ENCODE assay signal across 1 cellular context in the genomic region with DNA sequence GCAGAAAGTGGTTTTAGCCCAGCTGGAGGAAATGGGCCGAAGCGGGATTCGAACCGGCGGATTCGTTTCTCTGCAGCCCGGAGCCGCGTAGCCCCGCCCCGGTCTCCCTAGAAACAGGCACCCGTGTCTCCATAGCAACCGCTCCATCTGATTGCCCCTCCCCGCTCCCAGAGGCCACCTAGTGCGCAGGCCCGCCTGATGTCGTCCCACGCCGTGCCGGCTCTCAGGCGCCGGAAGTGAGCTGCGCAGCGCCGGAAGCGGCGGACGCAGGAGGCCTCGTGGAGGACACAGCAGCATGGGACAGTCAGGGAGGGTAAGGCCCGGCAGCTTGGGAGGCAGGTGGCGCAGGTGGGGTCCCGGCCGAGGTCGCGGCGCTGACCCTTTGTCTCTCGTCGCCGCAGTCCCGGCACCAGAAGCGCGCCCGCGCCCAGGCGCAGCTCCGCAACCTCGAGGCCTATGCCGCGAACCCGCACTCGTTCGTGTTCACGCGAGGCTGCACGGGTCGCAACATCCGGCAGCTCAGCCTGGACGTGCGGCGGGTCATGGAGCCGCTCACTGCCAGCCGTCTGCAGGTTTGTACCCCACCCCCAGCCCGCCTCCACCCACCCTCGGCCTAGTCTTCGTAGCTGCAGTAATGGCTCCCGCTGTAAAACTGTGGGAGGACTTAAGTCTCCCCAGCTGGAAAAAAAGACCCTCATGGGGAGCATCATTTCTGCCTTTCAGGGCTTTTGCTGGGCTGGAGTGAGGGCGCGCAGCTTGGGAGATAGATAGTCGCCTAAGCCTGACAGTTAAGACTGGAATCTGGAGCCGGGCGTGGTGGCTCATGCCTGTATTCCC.
TF ChIP-seq lines count a peak whose summit lies in the region.

TSS of gene PPAN (plus strand) at position 263 of the 837 bp plus-strand sequence. CDS start at position 296, 33 bp downstream.

TF ChIP-seq in WTC11, 78 proteins besides CTCF, POLR2A, EP300 and RAD21 (continued from another document and continues in another):
- peak; percentile 90; the same call in 1 of the 2 replicates for TF ChIP-seq JUN (CRISPR knock-in tag; IDR thresholded peaks at IDR 0.05)
- no peak for TF ChIP-seq PRDM15 (CRISPR knock-in tag; IDR thresholded peaks at IDR 0.05)
- no peak for TF ChIP-seq ZNF396 (CRISPR knock-in tag; IDR thresholded peaks at IDR 0.05; ENCODE audit: borderline replicate concordance)
- TF ChIP-seq ZNF219 (CRISPR knock-in tag; IDR thresholded peaks at IDR 0.05; ENCODE audit: borderline replicate concordance): 0 out of 2 replicates have a peak, but pooled peaks have one; percentile 69
- TF ChIP-seq FOXP4 (CRISPR knock-in tag; IDR thresholded peaks at IDR 0.05): peak; percentile 75
- no peak for TF ChIP-seq KAT7 (CRISPR knock-in tag; IDR thresholded peaks at IDR 0.05; ENCODE audit: borderline replicate concordance)
- no peak for TF ChIP-seq ZNF138 (CRISPR knock-in tag; conservative IDR thresholded peaks at IDR 0.05)
- TF ChIP-seq GTF2I (CRISPR knock-in tag; conservative IDR thresholded peaks at IDR 0.05): no peak
- no peak for TF ChIP-seq CDX4 (CRISPR knock-in tag; IDR thresholded peaks at IDR 0.05; ENCODE audit: borderline replicate concordance)
- TF ChIP-seq SMAD4 (CRISPR knock-in tag; IDR thresholded peaks at IDR 0.05): no peak
- TF ChIP-seq IRF2 (CRISPR knock-in tag; IDR thresholded peaks at IDR 0.05; ENCODE audit: borderline replicate concordance, low read depth): no peak
- TF ChIP-seq, protein P1, sequence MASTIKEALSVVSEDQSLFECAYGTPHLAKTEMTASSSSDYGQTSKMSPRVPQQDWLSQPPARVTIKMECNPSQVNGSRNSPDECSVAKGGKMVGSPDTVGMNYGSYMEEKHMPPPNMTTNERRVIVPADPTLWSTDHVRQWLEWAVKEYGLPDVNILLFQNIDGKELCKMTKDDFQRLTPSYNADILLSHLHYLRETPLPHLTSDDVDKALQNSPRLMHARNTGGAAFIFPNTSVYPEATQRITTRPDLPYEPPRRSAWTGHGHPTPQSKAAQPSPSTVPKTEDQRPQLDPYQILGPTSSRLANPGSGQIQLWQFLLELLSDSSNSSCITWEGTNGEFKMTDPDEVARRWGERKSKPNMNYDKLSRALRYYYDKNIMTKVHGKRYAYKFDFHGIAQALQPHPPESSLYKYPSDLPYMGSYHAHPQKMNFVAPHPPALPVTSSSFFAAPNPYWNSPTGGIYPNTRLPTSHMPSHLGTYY (CRISPR knock-in tag; IDR thresholded peaks at IDR 0.05): no peak
- no peak for TF ChIP-seq JAZF1 (CRISPR knock-in tag; IDR thresholded peaks at IDR 0.05)
- no peak; the same call in 1 of the 2 replicates for TF ChIP-seq PREB (CRISPR knock-in tag; IDR thresholded peaks at IDR 0.05; ENCODE audit: borderline replicate concordance)
- TF ChIP-seq, protein P2, sequence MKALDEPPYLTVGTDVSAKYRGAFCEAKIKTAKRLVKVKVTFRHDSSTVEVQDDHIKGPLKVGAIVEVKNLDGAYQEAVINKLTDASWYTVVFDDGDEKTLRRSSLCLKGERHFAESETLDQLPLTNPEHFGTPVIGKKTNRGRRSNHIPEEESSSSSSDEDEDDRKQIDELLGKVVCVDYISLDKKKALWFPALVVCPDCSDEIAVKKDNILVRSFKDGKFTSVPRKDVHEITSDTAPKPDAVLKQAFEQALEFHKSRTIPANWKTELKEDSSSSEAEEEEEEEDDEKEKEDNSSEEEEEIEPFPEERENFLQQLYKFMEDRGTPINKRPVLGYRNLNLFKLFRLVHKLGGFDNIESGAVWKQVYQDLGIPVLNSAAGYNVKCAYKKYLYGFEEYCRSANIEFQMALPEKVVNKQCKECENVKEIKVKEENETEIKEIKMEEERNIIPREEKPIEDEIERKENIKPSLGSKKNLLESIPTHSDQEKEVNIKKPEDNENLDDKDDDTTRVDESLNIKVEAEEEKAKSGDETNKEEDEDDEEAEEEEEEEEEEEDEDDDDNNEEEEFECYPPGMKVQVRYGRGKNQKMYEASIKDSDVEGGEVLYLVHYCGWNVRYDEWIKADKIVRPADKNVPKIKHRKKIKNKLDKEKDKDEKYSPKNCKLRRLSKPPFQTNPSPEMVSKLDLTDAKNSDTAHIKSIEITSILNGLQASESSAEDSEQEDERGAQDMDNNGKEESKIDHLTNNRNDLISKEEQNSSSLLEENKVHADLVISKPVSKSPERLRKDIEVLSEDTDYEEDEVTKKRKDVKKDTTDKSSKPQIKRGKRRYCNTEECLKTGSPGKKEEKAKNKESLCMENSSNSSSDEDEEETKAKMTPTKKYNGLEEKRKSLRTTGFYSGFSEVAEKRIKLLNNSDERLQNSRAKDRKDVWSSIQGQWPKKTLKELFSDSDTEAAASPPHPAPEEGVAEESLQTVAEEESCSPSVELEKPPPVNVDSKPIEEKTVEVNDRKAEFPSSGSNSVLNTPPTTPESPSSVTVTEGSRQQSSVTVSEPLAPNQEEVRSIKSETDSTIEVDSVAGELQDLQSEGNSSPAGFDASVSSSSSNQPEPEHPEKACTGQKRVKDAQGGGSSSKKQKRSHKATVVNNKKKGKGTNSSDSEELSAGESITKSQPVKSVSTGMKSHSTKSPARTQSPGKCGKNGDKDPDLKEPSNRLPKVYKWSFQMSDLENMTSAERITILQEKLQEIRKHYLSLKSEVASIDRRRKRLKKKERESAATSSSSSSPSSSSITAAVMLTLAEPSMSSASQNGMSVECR (CRISPR knock-in tag; IDR thresholded peaks at IDR 0.05; ENCODE audit: borderline replicate concordance): peak; percentile 95
- TF ChIP-seq NFATC4 (CRISPR knock-in tag; IDR thresholded peaks at IDR 0.05): no peak
- TF ChIP-seq, protein P3, sequence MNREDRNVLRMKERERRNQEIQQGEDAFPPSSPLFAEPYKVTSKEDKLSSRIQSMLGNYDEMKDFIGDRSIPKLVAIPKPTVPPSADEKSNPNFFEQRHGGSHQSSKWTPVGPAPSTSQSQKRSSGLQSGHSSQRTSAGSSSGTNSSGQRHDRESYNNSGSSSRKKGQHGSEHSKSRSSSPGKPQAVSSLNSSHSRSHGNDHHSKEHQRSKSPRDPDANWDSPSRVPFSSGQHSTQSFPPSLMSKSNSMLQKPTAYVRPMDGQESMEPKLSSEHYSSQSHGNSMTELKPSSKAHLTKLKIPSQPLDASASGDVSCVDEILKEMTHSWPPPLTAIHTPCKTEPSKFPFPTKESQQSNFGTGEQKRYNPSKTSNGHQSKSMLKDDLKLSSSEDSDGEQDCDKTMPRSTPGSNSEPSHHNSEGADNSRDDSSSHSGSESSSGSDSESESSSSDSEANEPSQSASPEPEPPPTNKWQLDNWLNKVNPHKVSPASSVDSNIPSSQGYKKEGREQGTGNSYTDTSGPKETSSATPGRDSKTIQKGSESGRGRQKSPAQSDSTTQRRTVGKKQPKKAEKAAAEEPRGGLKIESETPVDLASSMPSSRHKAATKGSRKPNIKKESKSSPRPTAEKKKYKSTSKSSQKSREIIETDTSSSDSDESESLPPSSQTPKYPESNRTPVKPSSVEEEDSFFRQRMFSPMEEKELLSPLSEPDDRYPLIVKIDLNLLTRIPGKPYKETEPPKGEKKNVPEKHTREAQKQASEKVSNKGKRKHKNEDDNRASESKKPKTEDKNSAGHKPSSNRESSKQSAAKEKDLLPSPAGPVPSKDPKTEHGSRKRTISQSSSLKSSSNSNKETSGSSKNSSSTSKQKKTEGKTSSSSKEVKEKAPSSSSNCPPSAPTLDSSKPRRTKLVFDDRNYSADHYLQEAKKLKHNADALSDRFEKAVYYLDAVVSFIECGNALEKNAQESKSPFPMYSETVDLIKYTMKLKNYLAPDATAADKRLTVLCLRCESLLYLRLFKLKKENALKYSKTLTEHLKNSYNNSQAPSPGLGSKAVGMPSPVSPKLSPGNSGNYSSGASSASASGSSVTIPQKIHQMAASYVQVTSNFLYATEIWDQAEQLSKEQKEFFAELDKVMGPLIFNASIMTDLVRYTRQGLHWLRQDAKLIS (CRISPR knock-in tag; IDR thresholded peaks at IDR 0.05; ENCODE audit: borderline replicate concordance): no peak
- TF ChIP-seq, protein P4, sequence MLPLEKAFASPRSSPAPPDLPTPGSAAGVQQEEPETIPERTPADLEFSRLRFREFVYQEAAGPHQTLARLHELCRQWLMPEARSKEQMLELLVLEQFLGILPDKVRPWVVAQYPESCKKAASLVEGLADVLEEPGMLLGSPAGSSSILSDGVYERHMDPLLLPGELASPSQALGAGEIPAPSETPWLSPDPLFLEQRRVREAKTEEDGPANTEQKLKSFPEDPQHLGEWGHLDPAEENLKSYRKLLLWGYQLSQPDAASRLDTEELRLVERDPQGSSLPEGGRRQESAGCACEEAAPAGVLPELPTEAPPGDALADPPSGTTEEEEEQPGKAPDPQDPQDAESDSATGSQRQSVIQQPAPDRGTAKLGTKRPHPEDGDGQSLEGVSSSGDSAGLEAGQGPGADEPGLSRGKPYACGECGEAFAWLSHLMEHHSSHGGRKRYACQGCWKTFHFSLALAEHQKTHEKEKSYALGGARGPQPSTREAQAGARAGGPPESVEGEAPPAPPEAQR (CRISPR knock-in tag; IDR thresholded peaks at IDR 0.05): no peak
- peak; percentile 82; the same call in 1 of the 2 replicates for TF ChIP-seq ESRRA (CRISPR knock-in tag; IDR thresholded peaks at IDR 0.05; ENCODE audit: borderline replicate concordance)
- no peak for TF ChIP-seq FOXJ3 (CRISPR knock-in tag; IDR thresholded peaks at IDR 0.05; ENCODE audit: borderline replicate concordance)
- peak; percentile 88 for TF ChIP-seq SP1 (CRISPR knock-in tag; conservative IDR thresholded peaks at IDR 0.05)
- TF ChIP-seq, protein P5, sequence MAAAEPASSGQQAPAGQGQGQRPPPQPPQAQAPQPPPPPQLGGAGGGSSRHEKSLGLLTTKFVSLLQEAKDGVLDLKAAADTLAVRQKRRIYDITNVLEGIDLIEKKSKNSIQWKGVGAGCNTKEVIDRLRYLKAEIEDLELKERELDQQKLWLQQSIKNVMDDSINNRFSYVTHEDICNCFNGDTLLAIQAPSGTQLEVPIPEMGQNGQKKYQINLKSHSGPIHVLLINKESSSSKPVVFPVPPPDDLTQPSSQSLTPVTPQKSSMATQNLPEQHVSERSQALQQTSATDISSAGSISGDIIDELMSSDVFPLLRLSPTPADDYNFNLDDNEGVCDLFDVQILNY (CRISPR knock-in tag; IDR thresholded peaks at IDR 0.05): no peak
- TF ChIP-seq CREB1 (CRISPR knock-in tag; IDR thresholded peaks at IDR 0.05): no peak
- no peak for TF ChIP-seq ZNF512 (CRISPR knock-in tag; IDR thresholded peaks at IDR 0.05; ENCODE audit: borderline replicate concordance)
- no peak for TF ChIP-seq ZNF317 (CRISPR knock-in tag; IDR thresholded peaks at IDR 0.05; ENCODE audit: borderline replicate concordance, low read depth)
- TF ChIP-seq ZNF423 (CRISPR knock-in tag; IDR thresholded peaks at IDR 0.05): no peak
- TF ChIP-seq PRRX2 (CRISPR knock-in tag; IDR thresholded peaks at IDR 0.05): no peak
- TF ChIP-seq ZNF232 (CRISPR knock-in tag; IDR thresholded peaks at IDR 0.05): no peak
